Comparison of ENCODE assay signal across 10 cellular contexts in genomic region chr5:50968296-50969206, GRCh38.
DNase-seq lines count a peak whose midpoint lies in the region; ATAC-seq and TF ChIP-seq lines count a peak whose summit lies in the region.
"Had no signal": no experiment of that assay in that cellular context is flagged by ENCODE, and none has a peak within 500 bp of the region (broad histone marks: within the 10 kb centered on the region; RNA-seq: fewer than 3 reads in every experiment).

No MANE protein-coding gene starts in this region.

- H3K27me3 Mint-ChIP-seq in activated CD4-positive, alpha-beta T cell treated with anti-CD3 and anti-CD28 coated beads for 36 hours = peaks cover 77% of the 10 kb centered on the region
- peaks cover 70% of the 10 kb centered on the region for H3K27me3 Mint-ChIP-seq in activated CD4-positive, alpha-beta memory T cell treated with anti-CD3 and anti-CD28 coated beads for 36 hours

- TF ChIP-seq CTCF in left lung (IDR thresholded peaks at IDR 0.05) = no peak
- TF ChIP-seq CTCF in stomach (IDR thresholded peaks at IDR 0.05) = no peak

- peak overlapping the region; percentile 10 to 35 for H3K4me3 ChIP-seq in left lung
- peak overlapping the region; percentile 52 to 63 (median 56) for H3K4me3 ChIP-seq in stomach

- H3K4me1 ChIP-seq in left lung (peaks cover 17 to 38% of the 10 kb centered on the region in 2 donors), stomach (peaks cover 6 to 40% (median 31%) of the 10 kb centered on the region in 4 donors)

- no peak for DNase-seq in activated CD4-positive, alpha-beta T cell treated with anti-CD3 and anti-CD28 coated beads for 36 hours
- no peak for DNase-seq in activated CD4-positive, alpha-beta T cell treated with anti-CD3 and anti-CD28 coated beads for 48 hours
- no peak for DNase-seq in activated CD4-positive, alpha-beta memory T cell treated with anti-CD3 and anti-CD28 coated beads for 36 hours
- DNase-seq in left lung (no peak), stomach (no peak), GM03348 (ENCODE audit: low spot score) (no peak)
- DNase-seq: stimulated activated CD4-positive, alpha-beta T cell treated with anti-CD3 and anti-CD28 coated beads, Interleukin-4, amount 100 ng/mL, for 4 hours had no signal

- intact Hi-C loops in activated CD4-positive, alpha-beta T cell treated with anti-CD3 and anti-CD28 coated beads for 36 hours (cut with DNase I, micrococcal nuclease) = loop anchor here (2.0 to 10.0 kb wide), 4 partner anchors 416 to 1386 kb away; no protein-coding TSS in a partner anchor
- intact Hi-C loops in activated CD4-positive, alpha-beta memory T cell treated with anti-CD3 and anti-CD28 coated beads for 36 hours (cut with micrococcal nuclease) = loop anchor here (10.0 kb wide), 1 partner anchor 1596 kb away; no protein-coding TSS in a partner anchor
- intact Hi-C loops in left lung (cut with DNase I) = no loop called here
- intact Hi-C loops in stomach (cut with DNase I; ENCODE audit: low total_unique reads) = loop anchor here (5.0 kb wide), 1 partner anchor 419 kb away; no protein-coding TSS in a partner anchor

- H3K36me3 ChIP-seq in left lung (no peaks in the 10 kb centered on the region), stomach (no peaks in the 10 kb centered on the region)

- H3K27ac Mint-ChIP-seq in activated CD4-positive, alpha-beta T cell treated with anti-CD3 and anti-CD28 coated beads for 36 hours = no peak overlapping the region
- H3K27ac Mint-ChIP-seq in activated CD4-positive, alpha-beta memory T cell treated with anti-CD3 and anti-CD28 coated beads for 36 hours = no peak overlapping the region

- no peak for ATAC-seq in activated CD4-positive, alpha-beta T cell treated with anti-CD3 and anti-CD28 coated beads for 36 hours
- ATAC-seq in left lung (no peak), GM18511 (IDR thresholded peaks at IDR 0.05; ENCODE audit: unreplicated experiment) (no peak), HG03135 (IDR thresholded peaks at IDR 0.05; ENCODE audit: unreplicated experiment) (no peak)

- CTCF ChIA-PET in activated CD4-positive, alpha-beta T cell treated with anti-CD3 and anti-CD28 coated beads for 36 hours (lab: Charles Lee) = interaction anchor here (0.5 to 0.7 kb wide), 4 partner anchors 142 to 1726 kb away, joined by 3 to 4 read pairs (median 3); no protein-coding TSS in a partner anchor
- CTCF ChIA-PET in activated CD4-positive, alpha-beta memory T cell treated with anti-CD3 and anti-CD28 coated beads for 36 hours (lab: Charles Lee) = no interaction called here

- H3K27ac ChIP-seq in left lung (no peak overlapping the region), stomach (peak overlapping the region; percentile 68 to 91 (median 91))
- H3K27ac ChIP-seq: VCaP had no signal

- TF ChIP-seq POLR2A in stomach (IDR thresholded peaks at IDR 0.05) = no peak

- H3K9me3 ChIP-seq in left lung = no peaks in the 10 kb centered on the region
- H3K9me3 ChIP-seq in stomach = no peaks in the 10 kb centered on the region

- peaks cover 48% of the 10 kb centered on the region for H3K4me1 Mint-ChIP-seq in activated CD4-positive, alpha-beta T cell treated with anti-CD3 and anti-CD28 coated beads for 36 hours
- peaks cover 54% of the 10 kb centered on the region for H3K4me1 Mint-ChIP-seq in activated CD4-positive, alpha-beta memory T cell treated with anti-CD3 and anti-CD28 coated beads for 36 hours (ENCODE audit: low read depth)

- 2 to 6% (median 5%) methylated on average over 28 of the region's 28 CpGs for WGBS in stomach, 5 donors

- no peaks in the 10 kb centered on the region for H3K36me3 Mint-ChIP-seq in activated CD4-positive, alpha-beta T cell treated with anti-CD3 and anti-CD28 coated beads for 36 hours (ENCODE audit: low read depth)
- H3K36me3 Mint-ChIP-seq in activated CD4-positive, alpha-beta memory T cell treated with anti-CD3 and anti-CD28 coated beads for 36 hours = peaks cover 2% of the 10 kb centered on the region

- peak overlapping the region; percentile 17 for H3K4me3 Mint-ChIP-seq in activated CD4-positive, alpha-beta T cell treated with anti-CD3 and anti-CD28 coated beads for 36 hours
- peak overlapping the region; percentile 4 for H3K4me3 Mint-ChIP-seq in activated CD4-positive, alpha-beta memory T cell treated with anti-CD3 and anti-CD28 coated beads for 36 hours

- H3K27me3 ChIP-seq in left lung = peaks cover 86 to 94% of the 10 kb centered on the region in 2 donors
- peaks cover 0 to 62% (median 13%) of the 10 kb centered on the region in 3 donors for H3K27me3 ChIP-seq in stomach

- POLR2A ChIA-PET in activated CD4-positive, alpha-beta T cell treated with anti-CD3 and anti-CD28 coated beads for 36 hours (lab: Charles Lee) = no interaction called here
- POLR2A ChIA-PET in activated CD4-positive, alpha-beta memory T cell treated with anti-CD3 and anti-CD28 coated beads for 36 hours (lab: Charles Lee) = no interaction called here

- H3K9me3 Mint-ChIP-seq in activated CD4-positive, alpha-beta T cell treated with anti-CD3 and anti-CD28 coated beads for 36 hours (ENCODE audit: low read depth) = no peaks in the 10 kb centered on the region
- H3K9me3 Mint-ChIP-seq in activated CD4-positive, alpha-beta memory T cell treated with anti-CD3 and anti-CD28 coated beads for 36 hours = no peaks in the 10 kb centered on the region

- no peak for TF ChIP-seq EP300 in stomach (IDR thresholded peaks at IDR 0.05)

Comparison
In these comparisons a context has a peak if more than half of its experiments do, and no peak if none do; other contexts are left out.
1. H3K27ac ChIP-seq: peak in stomach (5 of 5); none in left lung (0 of 2).
2. intact Hi-C loops: an anchor here in activated CD4-positive, alpha-beta T cell treated with anti-CD3 and anti-CD28 coated beads for 36 hours (2.0 to 10.0 kb wide), activated CD4-positive, alpha-beta memory T cell treated with anti-CD3 and anti-CD28 coated beads for 36 hours (10.0 kb wide) and stomach (5.0 kb wide); none called in left lung.